8 cellular contexts compared by ENCODE assay signal in the genomic region with DNA sequence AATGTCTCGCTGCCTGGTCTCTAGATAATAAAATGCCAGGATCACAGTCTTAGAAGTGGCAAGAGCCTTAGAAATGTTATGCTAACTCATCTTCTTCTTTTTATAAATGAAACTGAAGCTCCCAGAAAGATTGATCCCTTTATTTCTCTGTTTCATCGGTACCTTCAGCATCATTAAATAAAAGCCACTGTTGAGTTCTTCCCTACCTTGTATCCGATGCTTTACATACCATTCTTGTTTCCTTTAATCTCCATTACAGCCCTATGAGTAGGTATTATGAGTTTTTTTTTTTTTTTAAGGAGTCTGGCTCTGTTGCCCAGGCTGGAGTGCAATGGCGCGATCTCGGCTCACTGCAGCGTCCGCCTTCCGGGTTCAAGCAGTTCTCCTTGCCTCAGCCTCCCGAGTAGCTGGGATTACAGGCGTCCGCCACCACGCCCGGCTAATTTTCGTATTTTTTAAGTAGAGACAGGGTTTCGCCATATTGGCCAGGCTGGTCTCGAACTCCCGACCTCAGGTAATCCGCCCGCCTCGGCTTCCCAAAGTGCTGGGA.
DNase-seq lines count a peak whose midpoint lies in the region; ATAC-seq, FAIRE-seq and TF ChIP-seq lines count a peak whose summit lies in the region.

No MANE protein-coding gene starts in this region.

- DNase-seq in foreskin fibroblast, result no peak
- DNase-seq in skeletal muscle cell (ENCODE audit: low read depth), result no peak
- DNase-seq in D721Med (ENCODE audit: insufficient read length, low spot score), result no peak
- no peak for DNase-seq in D341Med (ENCODE audit: low spot score)

- TF ChIP-seq CTCF in GM12875 (IDR thresholded peaks at IDR 0.05; ENCODE audit: borderline replicate concordance, insufficient read depth, low read depth, low read length) (no peak), VCaP (conservative IDR thresholded peaks at IDR 0.05) (no peak), foreskin fibroblast (IDR thresholded peaks at IDR 0.05; ENCODE audit: low read depth, low read length) (no peak), D721Med (IDR thresholded peaks at IDR 0.05; ENCODE audit: insufficient read depth, missing control alignments) (no peak)

- FAIRE-seq in D721Med (lab: Jason Lieb, UNC), result no peak

- no peak for ATAC-seq in GM18505 (IDR thresholded peaks at IDR 0.05; ENCODE audit: unreplicated experiment)
- ATAC-seq in HG03521 (IDR thresholded peaks at IDR 0.05; ENCODE audit: unreplicated experiment), result no peak

- TF ChIP-seq POLR2A in GM18505 (IDR thresholded peaks at IDR 0.05; ENCODE audit: borderline replicate concordance, extremely low read depth, insufficient read depth, insufficient read length), result no peak

- H3K27ac ChIP-seq in VCaP, result peak overlapping the region; percentile 83

- H3K4me3 ChIP-seq in GM12875 (ENCODE audit: low read depth, low read length) (peak overlapping the region; percentile 98), foreskin fibroblast (ENCODE audit: low read depth in 1 of 2, low read length in 2 of 2) (peak overlapping the region; percentile 99 to 100), skeletal muscle cell (ENCODE audit: low read depth, low read length) (peak overlapping the region; percentile 95)
